In the genomic region with DNA sequence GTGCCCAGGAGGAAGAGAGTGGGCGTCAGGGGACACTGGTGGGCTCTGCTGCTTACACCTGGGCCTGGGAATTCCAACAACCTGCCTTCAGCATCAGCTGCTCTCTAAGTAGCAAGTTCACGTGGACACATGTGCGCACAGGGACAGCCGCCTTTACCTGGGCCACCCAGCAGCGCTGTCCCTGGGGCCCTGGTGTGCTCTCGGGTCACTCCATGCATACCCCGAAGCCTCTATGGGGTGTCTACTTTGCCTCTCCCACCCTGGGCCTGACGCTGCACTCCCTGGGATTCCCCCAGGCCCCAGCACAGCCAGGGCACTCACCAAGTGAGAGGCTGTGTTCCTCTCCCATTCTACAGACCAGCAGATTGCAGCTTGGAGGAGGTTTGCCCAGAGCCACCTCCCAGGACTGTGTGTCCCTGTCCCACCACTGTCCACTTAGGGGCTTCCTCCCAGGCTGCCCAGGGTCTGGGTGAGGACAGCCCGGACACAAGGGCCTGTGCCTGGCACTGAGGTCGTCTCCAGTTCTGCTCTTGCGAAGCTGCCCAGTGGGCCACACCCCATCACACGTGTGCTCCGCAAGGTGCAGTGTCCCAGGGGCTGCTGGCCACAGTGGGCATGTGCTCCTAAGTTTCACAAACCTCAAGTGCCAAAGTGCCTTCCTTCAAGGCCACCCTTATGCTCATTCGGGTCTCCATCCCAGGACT, we compare ENCODE assay signal across 12 cellular contexts. TPM values are rescaled to one million over a fixed set of nuclear protein-coding genes. Genes with fewer than 3 reads are reported as not detected.
A peak's percentile ranks its signal among the peaks of the same experiment; 100 is the strongest.
DNase-seq lines count a peak whose midpoint lies in the region; ATAC-seq and TF ChIP-seq lines count a peak whose summit lies in the region.
"Had no signal": no experiment of that assay in that cellular context is flagged by ENCODE, and none has a peak within 500 bp of the region (broad histone marks: within the 10 kb centered on the region; RNA-seq: fewer than 3 reads in every experiment).

No MANE protein-coding gene starts in this region.

- CTCF ChIA-PET in CD4-positive, alpha-beta T cell (lab: Charles Lee): no interaction called here
- CTCF ChIA-PET in activated CD8-positive, alpha-beta T cell treated with anti-CD3 and anti-CD28 coated beads, Interleukin-2, amount 10 ng/mL, durations not matched to agents 7 days and 5 days (lab: Charles Lee): interaction anchor here (2.0 kb wide), 1 partner anchor 9 kb away, joined by 12 read pairs; no protein-coding TSS in a partner anchor

- no peak for ATAC-seq in CD4-positive, alpha-beta T cell (ENCODE audit: poor library complexity)
- ATAC-seq in activated CD8-positive, alpha-beta T cell treated with anti-CD3 and anti-CD28 coated beads, Interleukin-2, amount 10 ng/mL, durations not matched to agents 7 days and 5 days: no peak
- ATAC-seq in HG02870 (IDR thresholded peaks at IDR 0.05; ENCODE audit: unreplicated experiment) (no peak), GM19324 (IDR thresholded peaks at IDR 0.05; ENCODE audit: low FRiP score, unreplicated experiment) (no peak)

- H3K27me3 Mint-ChIP-seq in CD4-positive, alpha-beta T cell: no peaks in the 10 kb centered on the region
- no peaks in the 10 kb centered on the region for H3K27me3 Mint-ChIP-seq in activated CD8-positive, alpha-beta T cell treated with anti-CD3 and anti-CD28 coated beads, Interleukin-2, amount 10 ng/mL, durations not matched to agents 7 days and 5 days (ENCODE audit: low read depth)

- no peaks in the 10 kb centered on the region for H3K9me3 Mint-ChIP-seq in CD4-positive, alpha-beta T cell
- H3K9me3 Mint-ChIP-seq in activated CD8-positive, alpha-beta T cell treated with anti-CD3 and anti-CD28 coated beads, Interleukin-2, amount 10 ng/mL, durations not matched to agents 7 days and 5 days (ENCODE audit: insufficient read depth): no peaks in the 10 kb centered on the region

- intact Hi-C loops in CD4-positive, alpha-beta T cell (cut with DNase I, micrococcal nuclease): no loop called here
- intact Hi-C loops in left ventricle myocardium inferior (cut with micrococcal nuclease): no loop called here

- peaks cover 72% of the 10 kb centered on the region for H3K4me1 ChIP-seq in left ventricle myocardium inferior
- peaks cover 69% of the 10 kb centered on the region for H3K4me1 ChIP-seq in rectal smooth muscle tissue (ENCODE audit: control insufficient read depth, insufficient read depth, low read length)

- H3K9ac ChIP-seq in rectal smooth muscle tissue (ENCODE audit: low read length): no peak overlapping the region

- peak overlapping the region; percentile 54 for H3K27ac ChIP-seq in CD4-positive, alpha-beta T cell (ENCODE audit: low read depth, low read length)
- H3K27ac ChIP-seq in left ventricle myocardium inferior (replicated peaks) (peak overlapping the region; percentile 93), rectal smooth muscle tissue (ENCODE audit: low read depth, low read length) (peak overlapping the region; percentile 88)

- peaks cover 26% of the 10 kb centered on the region for H3K36me3 Mint-ChIP-seq in CD4-positive, alpha-beta T cell (ENCODE audit: low read depth)
- H3K36me3 Mint-ChIP-seq in activated CD8-positive, alpha-beta T cell treated with anti-CD3 and anti-CD28 coated beads, Interleukin-2, amount 10 ng/mL, durations not matched to agents 7 days and 5 days (ENCODE audit: low read depth): peaks cover 5% of the 10 kb centered on the region

- no peak overlapping the region for H3K4me3 ChIP-seq in left ventricle myocardium inferior
- no peak overlapping the region for H3K4me3 ChIP-seq in rectal smooth muscle tissue (ENCODE audit: low read length)

- no peak for TF ChIP-seq CTCF in CD4-positive, alpha-beta T cell (IDR thresholded peaks at IDR 0.05)
- no peak for TF ChIP-seq CTCF in left ventricle myocardium inferior (IDR thresholded peaks at IDR 0.05; ENCODE audit: borderline replicate concordance)

- H3K36me3 ChIP-seq in left ventricle myocardium inferior (peaks cover 28% of the 10 kb centered on the region), rectal smooth muscle tissue (ENCODE audit: control insufficient read depth, insufficient read depth, low read length) (peaks cover 9% of the 10 kb centered on the region)

- peak overlapping the region; percentile 81 for H3K27ac Mint-ChIP-seq in CD4-positive, alpha-beta T cell
- H3K27ac Mint-ChIP-seq in activated CD8-positive, alpha-beta T cell treated with anti-CD3 and anti-CD28 coated beads, Interleukin-2, amount 10 ng/mL, durations not matched to agents 7 days and 5 days: peak overlapping the region; percentile 94

- no peaks in the 10 kb centered on the region for H3K27me3 ChIP-seq in CD4-positive, alpha-beta T cell (ENCODE audit: control insufficient read depth, insufficient read depth, low read length)
- H3K27me3 ChIP-seq in left ventricle myocardium inferior (ENCODE audit: low read depth): no peaks in the 10 kb centered on the region
- H3K27me3 ChIP-seq in rectal smooth muscle tissue (ENCODE audit: control insufficient read depth, insufficient read depth, low read length): no peaks in the 10 kb centered on the region

- no peak for DNase-seq in CD4-positive, alpha-beta T cell
- DNase-seq in activated CD8-positive, alpha-beta T cell treated with anti-CD3 and anti-CD28 coated beads, Interleukin-2, amount 10 ng/mL, durations not matched to agents 7 days and 5 days: no peak
- DNase-seq in left ventricle myocardium inferior: no peak
- no peak for DNase-seq in LoVo (ENCODE audit: low spot score)
- DNase-seq in NCI-H1417 treated with DMSO at 0.1 percent for 48 hours (lab: John Stamatoyannopoulos, UW): no peak
- DNase-seq: activated T-cell treated with anti-CD3 and anti-CD28 coated beads for 4 hours; Caco-2; effector CD8-positive, alpha-beta T cell; NCI-H748 treated with DMSO at 0.1 percent for 48 hours had no signal

- H3K9me3 ChIP-seq in CD4-positive, alpha-beta T cell (ENCODE audit: control insufficient read depth, low read length): no peaks in the 10 kb centered on the region
- no peaks in the 10 kb centered on the region for H3K9me3 ChIP-seq in left ventricle myocardium inferior (replicated peaks)
- H3K9me3 ChIP-seq: Caco-2 had no signal

- peak overlapping the region; percentile 18 for H3K4me3 Mint-ChIP-seq in CD4-positive, alpha-beta T cell
- no peak overlapping the region for H3K4me3 Mint-ChIP-seq in activated CD8-positive, alpha-beta T cell treated with anti-CD3 and anti-CD28 coated beads, Interleukin-2, amount 10 ng/mL, durations not matched to agents 7 days and 5 days

- peaks cover 78% of the 10 kb centered on the region for H3K4me1 Mint-ChIP-seq in CD4-positive, alpha-beta T cell (ENCODE audit: low read depth)
- H3K4me1 Mint-ChIP-seq in activated CD8-positive, alpha-beta T cell treated with anti-CD3 and anti-CD28 coated beads, Interleukin-2, amount 10 ng/mL, durations not matched to agents 7 days and 5 days (ENCODE audit: low read depth): peaks cover 67% of the 10 kb centered on the region

- POLR2A ChIA-PET in CD4-positive, alpha-beta T cell (lab: Charles Lee): interaction anchor here (0.9 to 2.8 kb wide), 2 partner anchors 15 kb away, joined by 3 to 9 read pairs; no protein-coding TSS in a partner anchor
- POLR2A ChIA-PET in activated CD8-positive, alpha-beta T cell treated with anti-CD3 and anti-CD28 coated beads, Interleukin-2, amount 10 ng/mL, durations not matched to agents 7 days and 5 days (lab: Charles Lee): no interaction called here

RNA-seq across cellular contexts. Expression of gene NINJ1, which starts 5.9 kb away (rescaled TPM):
- total RNA-seq in CD4-positive, alpha-beta T cell: 10 to 100 TPM; 87.8 to 87.9 TPM
- 10 to 100 TPM; 20.8 to 21.1 TPM for total RNA-seq in activated CD8-positive, alpha-beta T cell treated with anti-CD3 and anti-CD28 coated beads, Interleukin-2, amount 10 ng/mL, durations not matched to agents 7 days and 5 days
- 53.7 TPM for total RNA-seq in left ventricle myocardium inferior

RNA-seq across cellular contexts. Expression of gene CARD19, which starts 32.1 kb away (rescaled TPM):
- total RNA-seq in CD4-positive, alpha-beta T cell: 10 to 100 TPM; 38.8 to 39.2 TPM
- total RNA-seq in activated CD8-positive, alpha-beta T cell treated with anti-CD3 and anti-CD28 coated beads, Interleukin-2, amount 10 ng/mL, durations not matched to agents 7 days and 5 days: 10 to 100 TPM; 51.7 to 55.4 TPM
- total RNA-seq in left ventricle myocardium inferior: 35.8 TPM

RNA-seq across cellular contexts. Expression of gene WNK2, which starts 55.8 kb away (rescaled TPM):
- total RNA-seq in CD4-positive, alpha-beta T cell: under 1 TPM; 0.19 to 0.22 TPM
- not detected for total RNA-seq in activated CD8-positive, alpha-beta T cell treated with anti-CD3 and anti-CD28 coated beads, Interleukin-2, amount 10 ng/mL, durations not matched to agents 7 days and 5 days
- total RNA-seq in left ventricle myocardium inferior: 218 TPM

Comparison
In these comparisons a context has a peak if more than half of its experiments do, and no peak if none do; other contexts are left out.
1. RNA of gene WNK2, which starts 55.8 kb away (total RNA-seq): 218 TPM in left ventricle myocardium inferior (single experiment); not detected in activated CD8-positive, alpha-beta T cell treated with anti-CD3 and anti-CD28 coated beads, Interleukin-2, amount 10 ng/mL, durations not matched to agents 7 days and 5 days and 0.19 to 0.22 TPM in CD4-positive, alpha-beta T cell; every median in the first group is over 100 times any median in the second.
2. Peak in every context shown above with its lines, with median percentiles within 50 percentile points of each other: H3K27ac ChIP-seq.